Comparison of ENCODE assay signal across 8 cellular contexts in genomic region chr9:128723866-128724743, GRCh38. TPM values are rescaled to one million over a fixed set of nuclear protein-coding genes. Genes with fewer than 3 reads are reported as not detected.
DNase-seq lines count a peak whose midpoint lies in the region; ATAC-seq and TF ChIP-seq lines count a peak whose summit lies in the region.

ZDHHC12 (minus strand) TSS chr9:128724127; CDS start chr9:128724093, 34 bp downstream.

- peak within 1 kb of the TSS; percentile 99 for H3K4me2 ChIP-seq in KMS-11

- H3K27me3 ChIP-seq in KMS-11 (ENCODE audit: insufficient read depth, low read depth), result no peaks in the 10 kb centered on the region
- H3K27me3 ChIP-seq in Peyer's patch, result no peaks in the 10 kb centered on the region
- no peaks in the 10 kb centered on the region for H3K27me3 ChIP-seq in esophagus muscularis mucosa
- no peaks in the 10 kb centered on the region for H3K27me3 ChIP-seq in muscle layer of duodenum (ENCODE audit: low read depth, low read length)

- TF ChIP-seq POLR2A in Peyer's patch (IDR thresholded peaks at IDR 0.05) (peak; percentile 94 to 96), esophagus muscularis mucosa (IDR thresholded peaks at IDR 0.05; ENCODE audit: low read depth) (peak; percentile 64)

- no peak within 1 kb of the TSS for H3K27ac ChIP-seq in KMS-11
- H3K27ac ChIP-seq in Peyer's patch, result peak within 1 kb of the TSS; percentile 77 to 85 (median 82)
- peak within 1 kb of the TSS; percentile 74 to 89 (median 82) for H3K27ac ChIP-seq in esophagus muscularis mucosa (replicated peaks in 1 of 4)
- peak within 1 kb of the TSS; percentile 74 for H3K27ac ChIP-seq in muscle layer of duodenum (ENCODE audit: low read length)

- H3K9me3 ChIP-seq in Peyer's patch (no peaks in the 10 kb centered on the region), esophagus muscularis mucosa (no peaks in the 10 kb centered on the region), muscle layer of duodenum (ENCODE audit: control insufficient read depth in 1 of 2, low read length in 2 of 2) (no peaks in the 10 kb centered on the region)

- H3K4me1 ChIP-seq in KMS-11 (ENCODE audit: low read depth, poor library complexity, severe bottlenecking) (peaks cover 13% of the 10 kb centered on the region), Peyer's patch (peaks cover 0 to 16% (median 4%) of the 10 kb centered on the region in 4 donors), esophagus muscularis mucosa (peaks cover 4 to 24% (median 22%) of the 10 kb centered on the region in 4 donors), muscle layer of duodenum (ENCODE audit: control insufficient read depth in 1 of 2, insufficient read depth in 2 of 2, low read length in 2 of 2) (peaks cover 11 to 17% of the 10 kb centered on the region in 2 donors)

- intact Hi-C loops in esophagus muscularis mucosa (cut with DNase I), result no loop called here

- no peak for TF ChIP-seq EP300 in esophagus muscularis mucosa (IDR thresholded peaks at IDR 0.05)

- H3K79me2 ChIP-seq in KMS-11 (ENCODE audit: insufficient read depth, low read depth), result no peaks in the 10 kb centered on the region

- TF ChIP-seq CTCF in KMS-11 (conservative IDR thresholded peaks at IDR 0.05; ENCODE audit: low read depth, low read length) (no peak), Peyer's patch (IDR thresholded peaks at IDR 0.05) (no peak), esophagus muscularis mucosa (IDR thresholded peaks at IDR 0.05) (peak in 1 of 3 experiments; percentile 12)

- ATAC-seq in GM21737 (IDR thresholded peaks at IDR 0.05; ENCODE audit: unreplicated experiment), result peak; percentile 93

- H3K36me3 ChIP-seq in KMS-11 (ENCODE audit: insufficient read depth) (no peaks in the 10 kb centered on the region), Peyer's patch (peaks cover 0 to 5% (median 0%) of the 10 kb centered on the region in 3 donors), esophagus muscularis mucosa (peaks cover 0 to 22% (median 13%) of the 10 kb centered on the region in 4 donors), muscle layer of duodenum (ENCODE audit: control insufficient read depth in 1 of 2, insufficient read depth in 2 of 2, low read length in 2 of 2) (no peaks in the 10 kb centered on the region)

- peak within 1 kb of the TSS; percentile 70; the same call in 1 of the 2 replicates for H3K9ac ChIP-seq in KMS-11

- no peaks in the 10 kb centered on the region for H4K20me1 ChIP-seq in KMS-11 (ENCODE audit: insufficient read depth)

- H3K4me3 ChIP-seq in KMS-11 (IDR thresholded peaks at IDR 0.05; ENCODE audit: insufficient read depth, low read depth, low read length) (no peak within 1 kb of the TSS), Peyer's patch (peak within 1 kb of the TSS; percentile 70 to 77 (median 76)), esophagus muscularis mucosa (peak within 1 kb of the TSS; percentile 62 to 72 (median 65)), muscle layer of duodenum (ENCODE audit: low read depth in 1 of 2, low read length in 2 of 2) (peak within 1 kb of the TSS; percentile 83 to 89)

- peak within 1 kb of the TSS; percentile 89 for H2AFZ ChIP-seq in KMS-11 (ENCODE audit: low read depth)

- DNase-seq in DMS53 treated with DMSO at 0.1 percent for 48 hours (lab: John Stamatoyannopoulos, UW; ENCODE audit: unreplicated experiment), result peak; percentile 99
- DNase-seq in Peyer's patch, result peak; percentile 99 to 100 (median 100)
- DNase-seq in activated T-cell treated with anti-CD3 and anti-CD28 coated beads, Interleukin-2, amount 50 U/mL, for 48 hours, result peak; percentile 99
- peak; percentile 99 for DNase-seq in esophagus muscularis mucosa (ENCODE audit: extremely low spot score)
- DNase-seq in stimulated activated CD8-positive, alpha-beta memory T cell treated with anti-CD3 and anti-CD28 coated beads, Interleukin-7, amount 100 ng/mL, for 4 hours (ENCODE audit: low read depth in 2 of 2), result peak; percentile 98 to 99

- 3% methylated on average over 14 of the region's 68 CpGs for WGBS in esophagus muscularis mucosa

RNA-seq across cellular contexts. Expression of gene ZDHHC12, which starts in this region (rescaled TPM):
- total RNA-seq in Peyer's patch (100 to 1,000 TPM in 3 of 4 donors, 10 to 100 TPM in 1; 21.5 to 177 (median 138) TPM), esophagus muscularis mucosa (10 to 100 TPM; 23.3 to 35.7 (median 29.8) TPM)
